23 cellular contexts compared by ENCODE assay signal in genomic region chr14:72553656-72554055, GRCh38.
DNase-seq lines count a peak whose midpoint lies in the region; ATAC-seq and TF ChIP-seq lines count a peak whose summit lies in the region.
"Had no signal": no experiment of that assay in that cellular context is flagged by ENCODE, and none has a peak within 500 bp of the region (broad histone marks: within the 10 kb centered on the region; RNA-seq: fewer than 3 reads in every experiment).

No MANE protein-coding gene starts in this region.

- H2AFZ ChIP-seq in GM23338: no peak overlapping the region

- H4K20me1 ChIP-seq in GM23338 (replicated peaks; ENCODE audit: insufficient read depth): no peaks in the 10 kb centered on the region

- H3K4me2 ChIP-seq in GM23338: peak overlapping the region; percentile 1; the same call in 1 of the 2 replicates
- H3K4me2 ChIP-seq: SK-N-SH had no signal

- H3K4me3 ChIP-seq in GM23338 (no peak overlapping the region), coronary artery (no peak overlapping the region), fibroblast of pulmonary artery (replicated peaks; ENCODE audit: low read depth, low read length) (no peak overlapping the region), tibial artery (no peak overlapping the region)
- H3K4me3 ChIP-seq: HAP-1, K562 had no signal

- H3K4me1 ChIP-seq in GM23338 (ENCODE audit: insufficient read depth) (peaks cover 17% of the 10 kb centered on the region), tibial artery (peaks cover 0 to 38% (median 33%) of the 10 kb centered on the region in 4 donors)
- H3K4me1 ChIP-seq: HAP-1 had no signal

- no peaks in the 10 kb centered on the region for H3K79me2 ChIP-seq in GM23338 (replicated peaks; ENCODE audit: insufficient read depth)

- no peaks in the 10 kb centered on the region for H3K36me3 Mint-ChIP-seq in GM23338 (ENCODE audit: low read depth)
- H3K36me3 Mint-ChIP-seq: CD4-positive, alpha-beta memory T cell had no signal

- H3K27ac ChIP-seq in GM23338 (ENCODE audit: low read depth) (no peak overlapping the region), coronary artery (peak overlapping the region; percentile 11 to 78), tibial artery (peak overlapping the region; percentile 66 to 67)

- peaks cover 26% of the 10 kb centered on the region for H3K4me1 Mint-ChIP-seq in GM23338

- peaks cover 4% of the 10 kb centered on the region for H3K27me3 Mint-ChIP-seq in GM23338 (ENCODE audit: insufficient read depth, low read depth, poor library complexity)

- H3K27ac Mint-ChIP-seq in GM23338: no peak overlapping the region
- H3K27ac Mint-ChIP-seq: CD4-positive, alpha-beta memory T cell; HFFc6 had no signal

- ATAC-seq in GM23338 (no peak), esophagus mucosa (no peak)
- ATAC-seq: K562 had no signal

- no peak for DNase-seq in GM23338 (ENCODE audit: low spot score)
- no peak for DNase-seq in coronary artery (ENCODE audit: low spot score)
- peak; percentile 37 for DNase-seq in fibroblast of pulmonary artery (ENCODE audit: low read depth)
- DNase-seq in tibial artery: no peak
- DNase-seq in NCI-H2107 treated with DMSO at 0.1 percent for 48 hours (lab: John Stamatoyannopoulos, UW; ENCODE audit: unreplicated experiment): no peak
- no peak for DNase-seq in activated CD4-positive, alpha-beta T cell treated with anti-CD3 and anti-CD28 coated beads for 4 hours
- DNase-seq: AML-193; CD4-positive, alpha-beta memory T cell; COR-L47; DMS53; GOT3; HFFc6; Kasumi-1; NCI-H1092 treated with DMSO at 0.1 percent for 48 hours; NCI-H1436 treated with DMSO at 0.1 percent for 48 hours; NCI-H187 treated with DMSO at 0.1 percent for 48 hours; NCI-H226; NCI-H510A treated with DMSO at 0.1 percent for 48 hours; NCI-H748 treated with DMSO at 0.1 percent for 48 hours; SK-N-SH had no signal

- no peak overlapping the region for H3K4me3 Mint-ChIP-seq in GM23338
- H3K4me3 Mint-ChIP-seq: CD4-positive, alpha-beta memory T cell; HFFc6 had no signal

- no peaks in the 10 kb centered on the region for H3K9me3 ChIP-seq in tibial artery
- H3K9me3 ChIP-seq: HAP-1, SK-N-SH had no signal

- H3K36me3 ChIP-seq in GM23338 (ENCODE audit: insufficient read depth): no peaks in the 10 kb centered on the region
- H3K36me3 ChIP-seq in tibial artery: no peaks in the 10 kb centered on the region
- H3K36me3 ChIP-seq: HAP-1 had no signal

- intact Hi-C loops in tibial artery (cut with DNase I; ENCODE audit: low total_unique reads): no loop called here

- no peaks in the 10 kb centered on the region for H3K9me3 Mint-ChIP-seq in GM23338
- H3K9me3 Mint-ChIP-seq: CD4-positive, alpha-beta memory T cell; HFFc6 had no signal

- H3K9me2 ChIP-seq in GM23338 (ENCODE audit: insufficient read depth): peaks cover 5% of the 10 kb centered on the region; the same call in 1 of the 2 replicates
- H3K9me2 ChIP-seq: SK-N-SH had no signal

- no peaks in the 10 kb centered on the region for H3F3A ChIP-seq in GM23338 (replicated peaks; ENCODE audit: low read depth)

- TF ChIP-seq CTCF in GM23338 (conservative IDR thresholded peaks at IDR 0.05; ENCODE audit: low read depth in 2 of 2) (no peak), coronary artery (IDR thresholded peaks at IDR 0.05) (no peak), fibroblast of pulmonary artery (IDR thresholded peaks at IDR 0.05; ENCODE audit: low read length, missing control alignments) (no peak), tibial artery (IDR thresholded peaks at IDR 0.05) (no peak)

- no peaks in the 10 kb centered on the region for H3K27me3 ChIP-seq in GM23338 (ENCODE audit: insufficient read depth)
- H3K27me3 ChIP-seq in tibial artery: no peaks in the 10 kb centered on the region

TF ChIP-seq in GM23338, 12 proteins besides CTCF, POLR2A, EP300 and RAD21:
- TF ChIP-seq JUNB (IDR thresholded peaks at IDR 0.05; ENCODE audit: unreplicated experiment): no peak
- TF ChIP-seq, protein P1, sequence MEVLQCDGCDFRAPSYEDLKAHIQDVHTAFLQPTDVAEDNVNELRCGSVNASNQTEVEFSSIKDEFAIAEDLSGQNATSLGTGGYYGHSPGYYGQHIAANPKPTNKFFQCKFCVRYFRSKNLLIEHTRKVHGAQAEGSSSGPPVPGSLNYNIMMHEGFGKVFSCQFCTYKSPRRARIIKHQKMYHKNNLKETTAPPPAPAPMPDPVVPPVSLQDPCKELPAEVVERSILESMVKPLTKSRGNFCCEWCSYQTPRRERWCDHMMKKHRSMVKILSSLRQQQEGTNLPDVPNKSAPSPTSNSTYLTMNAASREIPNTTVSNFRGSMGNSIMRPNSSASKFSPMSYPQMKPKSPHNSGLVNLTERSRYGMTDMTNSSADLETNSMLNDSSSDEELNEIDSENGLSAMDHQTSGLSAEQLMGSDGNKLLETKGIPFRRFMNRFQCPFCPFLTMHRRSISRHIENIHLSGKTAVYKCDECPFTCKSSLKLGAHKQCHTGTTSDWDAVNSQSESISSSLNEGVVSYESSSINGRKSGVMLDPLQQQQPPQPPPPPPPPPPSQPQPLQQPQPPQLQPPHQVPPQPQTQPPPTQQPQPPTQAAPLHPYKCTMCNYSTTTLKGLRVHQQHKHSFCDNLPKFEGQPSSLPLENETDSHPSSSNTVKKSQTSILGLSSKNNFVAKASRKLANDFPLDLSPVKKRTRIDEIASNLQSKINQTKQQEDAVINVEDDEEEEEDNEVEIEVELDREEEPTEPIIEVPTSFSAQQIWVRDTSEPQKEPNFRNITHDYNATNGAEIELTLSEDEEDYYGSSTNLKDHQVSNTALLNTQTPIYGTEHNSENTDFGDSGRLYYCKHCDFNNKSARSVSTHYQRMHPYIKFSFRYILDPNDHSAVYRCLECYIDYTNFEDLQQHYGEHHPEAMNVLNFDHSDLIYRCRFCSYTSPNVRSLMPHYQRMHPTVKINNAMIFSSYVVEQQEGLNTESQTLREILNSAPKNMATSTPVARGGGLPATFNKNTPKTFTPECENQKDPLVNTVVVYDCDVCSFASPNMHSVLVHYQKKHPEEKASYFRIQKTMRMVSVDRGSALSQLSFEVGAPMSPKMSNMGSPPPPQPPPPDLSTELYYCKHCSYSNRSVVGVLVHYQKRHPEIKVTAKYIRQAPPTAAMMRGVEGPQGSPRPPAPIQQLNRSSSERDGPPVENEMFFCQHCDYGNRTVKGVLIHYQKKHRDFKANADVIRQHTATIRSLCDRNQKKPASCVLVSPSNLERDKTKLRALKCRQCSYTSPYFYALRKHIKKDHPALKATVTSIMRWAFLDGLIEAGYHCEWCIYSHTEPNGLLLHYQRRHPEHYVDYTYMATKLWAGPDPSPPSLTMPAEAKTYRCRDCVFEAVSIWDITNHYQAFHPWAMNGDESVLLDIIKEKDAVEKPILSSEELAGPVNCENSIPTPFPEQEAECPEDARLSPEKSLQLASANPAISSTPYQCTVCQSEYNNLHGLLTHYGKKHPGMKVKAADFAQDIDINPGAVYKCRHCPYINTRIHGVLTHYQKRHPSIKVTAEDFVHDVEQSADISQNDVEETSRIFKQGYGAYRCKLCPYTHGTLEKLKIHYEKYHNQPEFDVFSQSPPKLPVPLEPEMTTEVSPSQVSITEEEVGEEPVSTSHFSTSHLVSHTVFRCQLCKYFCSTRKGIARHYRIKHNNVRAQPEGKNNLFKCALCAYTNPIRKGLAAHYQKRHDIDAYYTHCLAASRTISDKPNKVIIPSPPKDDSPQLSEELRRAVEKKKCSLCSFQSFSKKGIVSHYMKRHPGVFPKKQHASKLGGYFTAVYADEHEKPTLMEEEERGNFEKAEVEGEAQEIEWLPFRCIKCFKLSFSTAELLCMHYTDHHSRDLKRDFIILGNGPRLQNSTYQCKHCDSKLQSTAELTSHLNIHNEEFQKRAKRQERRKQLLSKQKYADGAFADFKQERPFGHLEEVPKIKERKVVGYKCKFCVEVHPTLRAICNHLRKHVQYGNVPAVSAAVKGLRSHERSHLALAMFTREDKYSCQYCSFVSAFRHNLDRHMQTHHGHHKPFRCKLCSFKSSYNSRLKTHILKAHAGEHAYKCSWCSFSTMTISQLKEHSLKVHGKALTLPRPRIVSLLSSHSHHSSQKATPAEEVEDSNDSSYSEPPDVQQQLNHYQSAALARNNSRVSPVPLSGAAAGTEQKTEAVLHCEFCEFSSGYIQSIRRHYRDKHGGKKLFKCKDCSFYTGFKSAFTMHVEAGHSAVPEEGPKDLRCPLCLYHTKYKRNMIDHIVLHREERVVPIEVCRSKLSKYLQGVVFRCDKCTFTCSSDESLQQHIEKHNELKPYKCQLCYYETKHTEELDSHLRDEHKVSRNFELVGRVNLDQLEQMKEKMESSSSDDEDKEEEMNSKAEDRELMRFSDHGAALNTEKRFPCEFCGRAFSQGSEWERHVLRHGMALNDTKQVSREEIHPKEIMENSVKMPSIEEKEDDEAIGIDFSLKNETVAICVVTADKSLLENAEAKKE (CRISPR knock-in tag; IDR thresholded peaks at IDR 0.05): no peak
- TF ChIP-seq EZH2 (IDR thresholded peaks at IDR 0.05; ENCODE audit: low read depth, unreplicated experiment): no peak
TF ChIP-seq in GM23338: peak in this region for 0.
